8 cellular contexts compared by ENCODE assay signal in the genomic region with DNA sequence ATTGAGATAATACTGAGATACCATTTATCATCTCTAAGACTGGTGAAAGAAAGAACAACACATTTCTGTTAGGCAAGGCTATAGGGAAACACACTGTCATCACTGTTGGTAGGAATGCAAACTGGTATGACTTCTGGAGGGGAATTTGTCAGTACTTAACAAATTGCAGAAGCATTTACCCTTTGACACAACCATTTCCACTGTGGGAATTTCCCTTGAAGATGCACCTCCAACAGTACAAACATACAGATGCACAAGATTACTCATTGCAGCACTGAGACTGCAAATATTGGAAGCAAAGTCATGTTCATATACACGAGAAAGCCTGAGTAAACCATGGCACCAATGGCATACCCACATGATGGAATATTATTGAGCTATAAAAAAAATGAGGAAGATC.
DNase-seq lines count a peak whose midpoint lies in the region; ATAC-seq lines count a peak whose summit lies in the region.

No MANE protein-coding gene starts in this region.

- ATAC-seq in GM18511 (IDR thresholded peaks at IDR 0.05; ENCODE audit: unreplicated experiment) (peak; percentile 93), GM21447 (IDR thresholded peaks at IDR 0.05; ENCODE audit: unreplicated experiment) (peak; percentile 91), HG03354 (IDR thresholded peaks at IDR 0.05; ENCODE audit: poor library complexity, severe bottlenecking, unreplicated experiment) (peak; percentile 91)

- peak; percentile 95 for DNase-seq in iris pigment epithelial cell (ENCODE audit: low read depth)
- no peak for DNase-seq in NCI-H1694 (lab: John Stamatoyannopoulos, UW)
- no peak for DNase-seq in OCI-M2 (lab: John Stamatoyannopoulos, UW; ENCODE audit: unreplicated experiment)
- DNase-seq in activated CD4-positive, alpha-beta T cell treated with anti-CD3 and anti-CD28 coated beads, Interleukin-2, amount 50 U/mL, for 4 hours, result no peak
- no peak for DNase-seq in nucleus accumbens (lab: John Stamatoyannopoulos, UW)
